In genomic region chr19:35044317-35045117, GRCh38 we compare ENCODE assay signal across 9 cellular contexts. TPM values are rescaled to one million over a fixed set of nuclear protein-coding genes. Genes with fewer than 3 reads are reported as not detected.
DNase-seq lines count a peak whose midpoint lies in the region; ATAC-seq and TF ChIP-seq lines count a peak whose summit lies in the region.
"Had no signal": no experiment of that assay in that cellular context is flagged by ENCODE, and none has a peak within 500 bp of the region (broad histone marks: within the 10 kb centered on the region; RNA-seq: fewer than 3 reads in every experiment).

No MANE protein-coding gene starts in this region.

- no peaks in the 10 kb centered on the region for H3K36me3 ChIP-seq in hepatocyte (replicated peaks; ENCODE audit: insufficient read depth, low read depth)
- H3K36me3 ChIP-seq: SJSA1 had no signal

- no peak overlapping the region for H3K4me3 ChIP-seq in hepatocyte
- H3K4me3 ChIP-seq: SJSA1 had no signal

- intact Hi-C loops in CD4-positive, alpha-beta T cell (cut with DNase I, micrococcal nuclease): loop anchor here in 1 of 2 experiments (1.0 kb wide), 1 partner anchor 71 kb away; no protein-coding TSS in a partner anchor

- H3K4me1 ChIP-seq in hepatocyte (ENCODE audit: insufficient read depth): peaks cover 16% of the 10 kb centered on the region
- H3K4me1 ChIP-seq: SJSA1 had no signal

- H3K4me3 Mint-ChIP-seq in CD4-positive, alpha-beta T cell: peak overlapping the region; percentile 81

- no peak overlapping the region for H3K27ac ChIP-seq in CD4-positive, alpha-beta T cell (ENCODE audit: low read depth, low read length)
- H3K27ac ChIP-seq in hepatocyte: no peak overlapping the region
- H3K27ac ChIP-seq: SJSA1 had no signal

- peaks cover 44% of the 10 kb centered on the region for H3K4me1 Mint-ChIP-seq in CD4-positive, alpha-beta T cell (ENCODE audit: low read depth)

- H4K20me1 ChIP-seq in hepatocyte (ENCODE audit: insufficient read depth, poor library complexity, severe bottlenecking): peaks cover 6% of the 10 kb centered on the region

- POLR2A ChIA-PET in CD4-positive, alpha-beta T cell (lab: Charles Lee): interaction anchor here (0.9 kb wide), 1 partner anchor 30 kb away, joined by 3 read pairs; no protein-coding TSS in a partner anchor
- POLR2A ChIA-PET in HEK293T (lab: Yijun Ruan, JAX): interaction anchor here (1.1 kb wide), 1 partner anchor 44 kb away, joined by 3 read pairs; the partner anchor contains the start of gene GRAMD1A

- ATAC-seq in CD4-positive, alpha-beta T cell (ENCODE audit: poor library complexity): peak; percentile 12
- ATAC-seq in GM21576 (IDR thresholded peaks at IDR 0.05; ENCODE audit: unreplicated experiment) (no peak), HG03378 (IDR thresholded peaks at IDR 0.05; ENCODE audit: unreplicated experiment) (no peak)

- WGBS in hepatocyte (ENCODE audit: low lambda C conversion rate, missing lambda C conversion rate): 69% methylated on average over 7 of the region's 9 CpGs

- H3K36me3 Mint-ChIP-seq in CD4-positive, alpha-beta T cell (ENCODE audit: low read depth): no peaks in the 10 kb centered on the region

- peaks cover 25% of the 10 kb centered on the region for H3K79me2 ChIP-seq in hepatocyte

- no peaks in the 10 kb centered on the region for H3K9me3 Mint-ChIP-seq in CD4-positive, alpha-beta T cell

- TF ChIP-seq CTCF in CD4-positive, alpha-beta T cell (IDR thresholded peaks at IDR 0.05): peak; percentile 98
- TF ChIP-seq CTCF in hepatocyte (IDR thresholded peaks at IDR 0.05; ENCODE audit: poor library complexity): peak; percentile 91

- no peaks in the 10 kb centered on the region for H3K9me3 ChIP-seq in CD4-positive, alpha-beta T cell (ENCODE audit: control insufficient read depth, low read length)
- no peaks in the 10 kb centered on the region for H3K9me3 ChIP-seq in hepatocyte (ENCODE audit: low read depth)
- H3K9me3 ChIP-seq: SJSA1 had no signal

- H3K27ac Mint-ChIP-seq in CD4-positive, alpha-beta T cell: no peak overlapping the region

- DNase-seq in CD4-positive, alpha-beta T cell: peak in 9 of 10 experiments; percentile 46 to 68 (median 55)
- DNase-seq in HEK293T (ENCODE audit: extremely low spot score) (peak; percentile 83), SW480 (ENCODE audit: low spot score) (peak; percentile 53), anterior cingulate cortex (lab: John Stamatoyannopoulos, UW) (peak in 53 of 58 donors; percentile 14 to 83 (median 54)), hepatocyte (ENCODE audit: low spot score) (peak; percentile 54)
- peak; percentile 29 to 37 for DNase-seq in stimulated activated CD4-positive, alpha-beta T cell treated with anti-CD3 and anti-CD28 coated beads, Interleukin-15, amount 100 ng/mL, for 1 hour (ENCODE audit: low read depth in 1 of 2, low spot score in 1 of 2)

- H3K27me3 ChIP-seq in CD4-positive, alpha-beta T cell (ENCODE audit: control insufficient read depth, insufficient read depth, low read length): no peaks in the 10 kb centered on the region
- no peaks in the 10 kb centered on the region for H3K27me3 ChIP-seq in hepatocyte
- H3K27me3 ChIP-seq: SJSA1 had no signal

- peaks cover 20% of the 10 kb centered on the region for H3K27me3 Mint-ChIP-seq in CD4-positive, alpha-beta T cell

- H2AFZ ChIP-seq in hepatocyte: no peak overlapping the region

- CTCF ChIA-PET in CD4-positive, alpha-beta T cell (lab: Charles Lee): interaction anchor here (0.8 to 1.5 kb wide), 11 partner anchors 13 to 309 kb away, joined by 3 to 7 read pairs (median 4); partner anchors contain the start of gene SCN1B
- CTCF ChIA-PET in HEK293T (lab: Yijun Ruan, JAX): interaction anchor here (0.5 to 2.0 kb wide), 13 partner anchors 10 to 1968 kb away, joined by 3 to 10 read pairs (median 3); partner anchors contain the start of gene LGI4

- H3K9me2 ChIP-seq in hepatocyte (replicated peaks; ENCODE audit: insufficient read depth): no peaks in the 10 kb centered on the region

- peak overlapping the region; percentile 81 for H3K4me2 ChIP-seq in hepatocyte

TF ChIP-seq in HEK293T, 16 proteins besides CTCF, POLR2A, EP300 and RAD21:
- TF ChIP-seq SUZ12 (IDR thresholded peaks at IDR 0.05) (no peak), FOXK2 (IDR thresholded peaks at IDR 0.05) (no peak), LEF1 (IDR thresholded peaks at IDR 0.05; ENCODE audit: borderline replicate concordance) (no peak), L3MBTL2 (conservative IDR thresholded peaks at IDR 0.05) (no peak), FOXM1 (IDR thresholded peaks at IDR 0.05; ENCODE audit: borderline replicate concordance) (no peak), CTBP1 (IDR thresholded peaks at IDR 0.05; ENCODE audit: borderline replicate concordance) (no peak)

RNA-seq across cellular contexts. Expression of gene HPN, which starts 3.0 kb away (rescaled TPM):
- total RNA-seq in CD4-positive, alpha-beta T cell: not detected
- total RNA-seq in hepatocyte: 150 and 162 TPM in 2 replicates
- polyA plus RNA-seq in hepatocyte: 206 and 241 TPM in 2 replicates
- total RNA-seq: SJSA1 had no signal

RNA-seq across cellular contexts. Expression of gene SCN1B, which starts 14.2 kb away (rescaled TPM):
- total RNA-seq in CD4-positive, alpha-beta T cell: 1 to 10 TPM; 1.4 to 2.3 TPM
- 0.20 and 0.60 TPM in 2 replicates for total RNA-seq in hepatocyte
- polyA plus RNA-seq in hepatocyte: 2.5 and 3.1 TPM in 2 replicates

RNA-seq across cellular contexts. Expression of gene GRAMD1A, which starts 44.4 kb away (rescaled TPM):
- 100 to 1,000 TPM; 221 to 229 TPM for total RNA-seq in CD4-positive, alpha-beta T cell
- 34.8 and 35.4 TPM in 2 replicates for total RNA-seq in hepatocyte
- polyA plus RNA-seq in hepatocyte: 80.2 and 92.4 TPM in 2 replicates

Comparison
In these comparisons a context has a peak if more than half of its experiments do, and no peak if none do; other contexts are left out.
1. DNase-seq: peak in every context shown above with its lines; median percentile 83 in HEK293T; 55 in CD4-positive, alpha-beta T cell; 54 in anterior cingulate cortex; 54 in hepatocyte; 53 in SW480; 33 in stimulated activated CD4-positive, alpha-beta T cell treated with anti-CD3 and anti-CD28 coated beads, Interleukin-15, amount 100 ng/mL, for 1 hour.
2. RNA of gene HPN, which starts 3.0 kb away (total RNA-seq): 150 to 162 TPM in hepatocyte; not detected in CD4-positive, alpha-beta T cell; every median in the first group is over 100 times any median in the second.